In the genomic region with DNA sequence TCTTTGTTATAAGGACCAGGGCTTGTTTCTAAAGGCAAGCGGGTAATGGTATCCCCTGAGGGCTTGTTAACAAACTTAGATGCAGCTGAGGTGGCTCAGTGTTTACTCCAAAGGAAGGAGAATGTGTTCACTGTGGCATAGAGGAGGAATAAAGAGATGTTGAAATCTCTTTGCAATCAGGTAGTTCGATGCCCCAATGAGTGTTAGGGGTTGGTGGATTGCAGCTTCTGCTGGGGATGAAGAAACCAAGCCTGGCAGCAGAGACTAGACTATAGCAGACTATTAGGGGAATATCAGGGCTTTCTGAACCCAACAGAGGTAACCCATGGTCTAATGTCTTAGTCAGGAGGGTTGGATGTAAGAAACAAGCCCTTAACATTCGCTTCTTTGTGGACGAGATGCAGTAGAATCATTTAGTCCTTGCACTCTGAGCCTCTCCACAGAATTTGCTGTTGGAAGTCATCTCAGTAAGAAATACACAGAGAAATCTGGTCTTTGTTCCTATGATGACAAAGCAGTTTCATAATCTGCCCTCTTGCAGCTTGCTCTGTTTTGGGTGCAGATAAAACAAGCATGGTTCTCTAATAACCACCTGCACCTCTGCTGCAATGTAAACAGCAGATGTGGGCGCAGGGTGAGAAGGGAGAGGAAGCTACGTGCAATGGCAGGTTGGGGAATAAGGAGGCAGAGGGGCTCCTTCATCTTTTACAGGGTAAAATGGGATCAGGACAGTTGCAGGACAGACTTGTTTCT, we compare ENCODE assay signal across 13 cellular contexts.
DNase-seq lines count a peak whose midpoint lies in the region; TF ChIP-seq lines count a peak whose summit lies in the region.
"Had no signal": no experiment of that assay in that cellular context is flagged by ENCODE, and none has a peak within 500 bp of the region (broad histone marks: within the 10 kb centered on the region; RNA-seq: fewer than 3 reads in every experiment).

No MANE protein-coding gene starts in this region.

- no peaks in the 10 kb centered on the region for H3K27me3 ChIP-seq in SJCRH30
- H3K27me3 ChIP-seq: cardiac muscle cell had no signal

- no peaks in the 10 kb centered on the region for H3K4me1 ChIP-seq in SJCRH30

- no peak overlapping the region for H3K27ac ChIP-seq in SJCRH30
- H3K27ac ChIP-seq: cardiac muscle cell had no signal

- no peaks in the 10 kb centered on the region for H3K9me3 Mint-ChIP-seq in progenitor cell of endocrine pancreas (ENCODE audit: low read depth)
- H3K9me3 Mint-ChIP-seq: activated T-helper 1 cell treated with anti-CD3 and anti-CD28 coated beads, Interleukin-12 subunit alpha, Interleukin-12 subunit beta, Interleukin-2, Interleukin-4 antibody, amounts not matched to agents 30 ng/mL and 10 ng/mL and 1 ng/mL, durations not matched to agents 14 hours and 24 hours and 36 hours; nephron had no signal

- peak overlapping the region; percentile 50 for H3K27ac Mint-ChIP-seq in progenitor cell of endocrine pancreas
- H3K27ac Mint-ChIP-seq: activated T-helper 1 cell treated with anti-CD3 and anti-CD28 coated beads, Interleukin-12 subunit alpha, Interleukin-12 subunit beta, Interleukin-2, Interleukin-4 antibody, amounts not matched to agents 30 ng/mL and 10 ng/mL and 1 ng/mL, durations not matched to agents 14 hours and 24 hours and 36 hours; nephron had no signal

- peaks cover 25% of the 10 kb centered on the region for H3K36me3 Mint-ChIP-seq in progenitor cell of endocrine pancreas (ENCODE audit: insufficient read depth)

- H3K4me3 ChIP-seq in SJCRH30, result no peak overlapping the region
- H3K4me3 ChIP-seq: cardiac muscle cell had no signal

- H3K4me1 Mint-ChIP-seq in progenitor cell of endocrine pancreas (ENCODE audit: low read depth), result peaks cover 2% of the 10 kb centered on the region
- H3K4me1 Mint-ChIP-seq: nephron had no signal

- H3K4me3 Mint-ChIP-seq in progenitor cell of endocrine pancreas (ENCODE audit: low read depth), result no peak overlapping the region
- H3K4me3 Mint-ChIP-seq: activated T-helper 1 cell treated with anti-CD3 and anti-CD28 coated beads, Interleukin-12 subunit alpha, Interleukin-12 subunit beta, Interleukin-2, Interleukin-4 antibody, amounts not matched to agents 30 ng/mL and 10 ng/mL and 1 ng/mL, durations not matched to agents 14 hours and 24 hours and 36 hours; nephron had no signal

- DNase-seq in NCI-H2227 (lab: John Stamatoyannopoulos, UW; ENCODE audit: unreplicated experiment) (peak; percentile 32), NCI-H2227 treated with DMSO at 0.1 percent for 48 hours (lab: John Stamatoyannopoulos, UW) (no peak), NCI-H1417 (lab: John Stamatoyannopoulos, UW) (peak in 2 of 3 experiments; percentile 69 to 90), amniotic epithelial cell (ENCODE audit: low read depth) (peak; percentile 48), progenitor cell of endocrine pancreas (ENCODE audit: low spot score, unreplicated experiment) (no peak), SJCRH30 (no peak), COLO829 (ENCODE audit: low spot score) (no peak), SW480 (ENCODE audit: low spot score) (no peak)
- DNase-seq: islet precursor cell, T1000 had no signal

- H3K36me3 ChIP-seq in SJCRH30, result peaks cover 34% of the 10 kb centered on the region

- H3K9me3 ChIP-seq in SJCRH30 (replicated peaks), result no peaks in the 10 kb centered on the region

- no peaks in the 10 kb centered on the region for H3K27me3 Mint-ChIP-seq in progenitor cell of endocrine pancreas

- no peak for TF ChIP-seq CTCF in progenitor cell of endocrine pancreas (IDR thresholded peaks at IDR 0.05; ENCODE audit: unreplicated experiment)

Comparison
In these comparisons a context has a peak if more than half of its experiments do, and no peak if none do; other contexts are left out.
1. DNase-seq: peak in NCI-H2227 (single experiment), NCI-H1417 (2 of 3) and amniotic epithelial cell (single experiment); none in NCI-H2227 treated with DMSO at 0.1 percent for 48 hours (single experiment), progenitor cell of endocrine pancreas (single experiment), SJCRH30 (0 of 2), COLO829 (single experiment) and SW480 (single experiment).